ENCODE assay signal across 15 cellular contexts in genomic region chr4:112520598-112521122, GRCh38. TPM values are rescaled to one million over a fixed set of nuclear protein-coding genes. Genes with fewer than 3 reads are reported as not detected.
A peak's percentile ranks its signal among the peaks of the same experiment; 100 is the strongest.
DNase-seq lines count a peak whose midpoint lies in the region; ATAC-seq and TF ChIP-seq lines count a peak whose summit lies in the region.
"Had no signal": no experiment of that assay in that cellular context is flagged by ENCODE, and none has a peak within 500 bp of the region (broad histone marks: within the 10 kb centered on the region; RNA-seq: fewer than 3 reads in every experiment).

No MANE protein-coding gene starts in this region.

- peaks cover 87% of the 10 kb centered on the region for H3K27me3 ChIP-seq in iPS-15b (ENCODE audit: control insufficient read depth, insufficient read depth, low read length)
- H3K27me3 ChIP-seq in ascending aorta: peaks cover 60% of the 10 kb centered on the region

- H3K36me3 ChIP-seq in iPS-15b (ENCODE audit: control insufficient read depth, insufficient read depth, low read length) (no peaks in the 10 kb centered on the region), ascending aorta (no peaks in the 10 kb centered on the region)
- H3K36me3 ChIP-seq: esophagus squamous epithelium had no signal

- peaks cover 49 to 68% (median 65%) of the 10 kb centered on the region in 3 donors for H3K4me1 Mint-ChIP-seq in T-cell

- H3K36me3 Mint-ChIP-seq in T-cell: no peaks in the 10 kb centered on the region

- H3K9me3 ChIP-seq in iPS-15b (ENCODE audit: control insufficient read depth, insufficient read depth, low read length) (no peaks in the 10 kb centered on the region), ascending aorta (no peaks in the 10 kb centered on the region)

- no peak for TF ChIP-seq CTCF in ascending aorta (IDR thresholded peaks at IDR 0.05)

- peaks cover 26% of the 10 kb centered on the region for H3K4me1 ChIP-seq in iPS-15b (ENCODE audit: control insufficient read depth, insufficient read depth, low read length)
- H3K4me1 ChIP-seq in ascending aorta: peaks cover 5 to 10% of the 10 kb centered on the region in 2 donors

- peaks cover 72 to 76% of the 10 kb centered on the region in 2 donors for H3K27me3 Mint-ChIP-seq in T-cell

- peak overlapping the region; percentile 17 to 92 (median 24) for H3K4me3 Mint-ChIP-seq in T-cell

- CTCF ChIA-PET in T-cell (lab: Charles Lee): no interaction called here

- peak; percentile 17 to 25 for DNase-seq in activated T-cell treated with anti-CD3 and anti-CD28 coated beads, Interleukin-2, amount 50 U/mL, for 48 hours
- DNase-seq in activated T-cell treated with anti-CD3 and anti-CD28 coated beads for 4 hours (no peak), T-cell (no peak), GOT3 (lab: John Stamatoyannopoulos, UW) (no peak), ascending aorta (ENCODE audit: low spot score in 2 of 2) (no peak)
- peak; percentile 4 for DNase-seq in stimulated activated naive CD8-positive, alpha-beta T cell treated with anti-CD3 and anti-CD28 coated beads, Interleukin-15, Interleukin-2, amounts not matched to agents 100 U/mL and 50 U/mL, for 24 hours
- no peak for DNase-seq in stimulated activated CD4-positive, alpha-beta T cell treated with anti-CD3 and anti-CD28 coated beads, Interleukin-4, amount 100 ng/mL, for 4 hours
- DNase-seq: esophagus squamous epithelium; NCI-H345; stimulated activated CD8-positive, alpha-beta memory T cell treated with anti-CD3 and anti-CD28 coated beads, Interleukin-4, amount 100 ng/mL, for 48 hours had no signal

- peak overlapping the region; percentile 61 for H3K4me3 ChIP-seq in iPS-15b (ENCODE audit: low read depth, low read length)
- no peak overlapping the region for H3K4me3 ChIP-seq in ascending aorta

- POLR2A ChIA-PET in T-cell (lab: Charles Lee): no interaction called here

- H3K9ac ChIP-seq in iPS-15b (ENCODE audit: low read depth, low read length): no peak overlapping the region

- no peak for ATAC-seq in T-cell (replicated peaks in 1 of 4)
- ATAC-seq in stimulated activated naive CD8-positive, alpha-beta T cell treated with anti-CD3 and anti-CD28 coated beads, Interleukin-15, Interleukin-2, amounts not matched to agents 100 U/mL and 50 U/mL, for 24 hours: no peak

- H3K27ac ChIP-seq in ascending aorta: no peak overlapping the region
- H3K27ac ChIP-seq: esophagus squamous epithelium, VCaP had no signal

- H3K27ac Mint-ChIP-seq in T-cell: peak overlapping the region in 1 of 2 donors; percentile 57
- H3K27ac Mint-ChIP-seq: activated naive CD4-positive, alpha-beta T cell treated with anti-CD3 and anti-CD28 coated beads, Interleukin-2, amount 50 U/mL, for 24 hours; nephron had no signal

- intact Hi-C loops in ascending aorta (cut with DNase I): loop anchor here (10.0 kb wide), 1 partner anchor 196 kb away; no protein-coding TSS in a partner anchor

- peaks cover 0 to 6% (median 0%) of the 10 kb centered on the region in 3 donors for H3K9me3 Mint-ChIP-seq in T-cell

RNA-seq across cellular contexts. Expression of gene NEUROG2, which starts 4.7 kb away (rescaled TPM):
- total RNA-seq in T-cell: not detected
- total RNA-seq in ascending aorta: not detected
- total RNA-seq: esophagus squamous epithelium, G401 had no signal

Comparison
In these comparisons a context has a peak if more than half of its experiments do, and no peak if none do; other contexts are left out.
1. DNase-seq: peak in activated T-cell treated with anti-CD3 and anti-CD28 coated beads, Interleukin-2, amount 50 U/mL, for 48 hours (2 of 2) and stimulated activated naive CD8-positive, alpha-beta T cell treated with anti-CD3 and anti-CD28 coated beads, Interleukin-15, Interleukin-2, amounts not matched to agents 100 U/mL and 50 U/mL, for 24 hours (single experiment); none in activated T-cell treated with anti-CD3 and anti-CD28 coated beads for 4 hours (single experiment), T-cell (0 of 34), GOT3 (single experiment), ascending aorta (0 of 2) and stimulated activated CD4-positive, alpha-beta T cell treated with anti-CD3 and anti-CD28 coated beads, Interleukin-4, amount 100 ng/mL, for 4 hours (0 of 2).